Comparison of ENCODE assay signal across 15 cellular contexts in genomic region chr1:212713465-212714136, GRCh38.
"Had no signal": no experiment of that assay in that cellular context is flagged by ENCODE, and none has a peak within 500 bp of the region (broad histone marks: within the 10 kb centered on the region; RNA-seq: fewer than 3 reads in every experiment).

No MANE protein-coding gene starts in this region.

- H3K27me3 ChIP-seq: stomach, vagina had no signal

- H3K27ac Mint-ChIP-seq: activated naive CD4-positive, alpha-beta T cell treated with anti-CD3 and anti-CD28 coated beads, Interleukin-2, amount 10 ng/mL, durations not matched to agents 7 days and 5 days; naive thymus-derived CD8-positive, alpha-beta T cell had no signal

- H3K36me3 ChIP-seq: lower lobe of right lung, neutrophil, stomach, vagina had no signal

- ATAC-seq: lower lobe of right lung; naive thymus-derived CD8-positive, alpha-beta T cell; sciatic nerve had no signal

- H3K9me3 Mint-ChIP-seq: activated naive CD4-positive, alpha-beta T cell treated with anti-CD3 and anti-CD28 coated beads, Interleukin-2, amount 10 ng/mL, durations not matched to agents 7 days and 5 days; naive thymus-derived CD8-positive, alpha-beta T cell had no signal

- DNase-seq: activated effector memory CD4-positive, alpha-beta T cell treated with Interleukin-2 at 50 U/mL for 16 hours; activated naive CD4-positive, alpha-beta T cell treated with anti-CD3 and anti-CD28 coated beads, Interleukin-2, amount 10 ng/mL, durations not matched to agents 7 days and 5 days; cerebellar nuclear complex; effector CD4-positive, alpha-beta T cell; hypothalamus; islet precursor cell; lower lobe of right lung; naive thymus-derived CD8-positive, alpha-beta T cell; stimulated activated CD4-positive, alpha-beta T cell treated with anti-CD3 and anti-CD28 coated beads, Interleukin-4, amount 100 ng/mL, for 4 hours; stomach; trophoblast cell had no signal

- H3K9me3 ChIP-seq: lower lobe of right lung, neutrophil, stomach, vagina had no signal

- H3K36me3 Mint-ChIP-seq: activated naive CD4-positive, alpha-beta T cell treated with anti-CD3 and anti-CD28 coated beads, Interleukin-2, amount 10 ng/mL, durations not matched to agents 7 days and 5 days; naive thymus-derived CD8-positive, alpha-beta T cell had no signal

- H3K27ac ChIP-seq: lower lobe of right lung, neutrophil, stomach, vagina had no signal

- H3K4me3 ChIP-seq: lower lobe of right lung, smooth muscle cell, stomach, vagina had no signal

- H3K4me3 Mint-ChIP-seq: activated naive CD4-positive, alpha-beta T cell treated with anti-CD3 and anti-CD28 coated beads, Interleukin-2, amount 10 ng/mL, durations not matched to agents 7 days and 5 days; naive thymus-derived CD8-positive, alpha-beta T cell had no signal

- H3K4me1 ChIP-seq: lower lobe of right lung, stomach, vagina had no signal
